Comparison of ENCODE assay signal across 8 cellular contexts in the genomic region with DNA sequence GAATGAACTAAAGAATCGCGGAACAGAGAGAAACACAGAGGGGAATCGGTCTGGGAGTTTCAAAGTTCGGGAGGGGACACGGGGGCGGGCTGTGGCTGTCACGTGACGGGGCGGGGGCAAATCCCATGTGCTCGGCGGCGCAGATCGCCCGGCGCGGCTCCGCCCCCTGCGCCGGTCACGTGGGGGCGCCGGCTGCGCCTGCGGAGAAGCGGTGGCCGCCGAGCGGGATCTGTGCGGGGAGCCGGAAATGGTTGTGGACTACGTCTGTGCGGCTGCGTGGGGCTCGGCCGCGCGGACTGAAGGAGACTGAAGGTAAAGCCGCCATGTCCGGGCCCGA. TPM values are rescaled to one million over a fixed set of nuclear protein-coding genes. Genes with fewer than 3 reads are reported as not detected.
DNase-seq lines count a peak whose midpoint lies in the region; ATAC-seq and TF ChIP-seq lines count a peak whose summit lies in the region.

A gene with protein sequence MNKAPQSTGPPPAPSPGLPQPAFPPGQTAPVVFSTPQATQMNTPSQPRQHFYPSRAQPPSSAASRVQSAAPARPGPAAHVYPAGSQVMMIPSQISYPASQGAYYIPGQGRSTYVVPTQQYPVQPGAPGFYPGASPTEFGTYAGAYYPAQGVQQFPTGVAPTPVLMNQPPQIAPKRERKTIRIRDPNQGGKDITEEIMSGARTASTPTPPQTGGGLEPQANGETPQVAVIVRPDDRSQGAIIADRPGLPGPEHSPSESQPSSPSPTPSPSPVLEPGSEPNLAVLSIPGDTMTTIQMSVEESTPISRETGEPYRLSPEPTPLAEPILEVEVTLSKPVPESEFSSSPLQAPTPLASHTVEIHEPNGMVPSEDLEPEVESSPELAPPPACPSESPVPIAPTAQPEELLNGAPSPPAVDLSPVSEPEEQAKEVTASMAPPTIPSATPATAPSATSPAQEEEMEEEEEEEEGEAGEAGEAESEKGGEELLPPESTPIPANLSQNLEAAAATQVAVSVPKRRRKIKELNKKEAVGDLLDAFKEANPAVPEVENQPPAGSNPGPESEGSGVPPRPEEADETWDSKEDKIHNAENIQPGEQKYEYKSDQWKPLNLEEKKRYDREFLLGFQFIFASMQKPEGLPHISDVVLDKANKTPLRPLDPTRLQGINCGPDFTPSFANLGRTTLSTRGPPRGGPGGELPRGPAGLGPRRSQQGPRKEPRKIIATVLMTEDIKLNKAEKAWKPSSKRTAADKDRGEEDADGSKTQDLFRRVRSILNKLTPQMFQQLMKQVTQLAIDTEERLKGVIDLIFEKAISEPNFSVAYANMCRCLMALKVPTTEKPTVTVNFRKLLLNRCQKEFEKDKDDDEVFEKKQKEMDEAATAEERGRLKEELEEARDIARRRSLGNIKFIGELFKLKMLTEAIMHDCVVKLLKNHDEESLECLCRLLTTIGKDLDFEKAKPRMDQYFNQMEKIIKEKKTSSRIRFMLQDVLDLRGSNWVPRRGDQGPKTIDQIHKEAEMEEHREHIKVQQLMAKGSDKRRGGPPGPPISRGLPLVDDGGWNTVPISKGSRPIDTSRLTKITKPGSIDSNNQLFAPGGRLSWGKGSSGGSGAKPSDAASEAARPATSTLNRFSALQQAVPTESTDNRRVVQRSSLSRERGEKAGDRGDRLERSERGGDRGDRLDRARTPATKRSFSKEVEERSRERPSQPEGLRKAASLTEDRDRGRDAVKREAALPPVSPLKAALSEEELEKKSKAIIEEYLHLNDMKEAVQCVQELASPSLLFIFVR (N-terminal part only) (plus strand): TSS at position 244 of the 337 bp plus-strand sequence. CDS start 1,191 bp downstream, outside the sequence.

- peak; percentile 54 for ATAC-seq in GM18499 (IDR thresholded peaks at IDR 0.05; ENCODE audit: insufficient read depth, unreplicated experiment)
- peak; percentile 76 for ATAC-seq in HG02938 (IDR thresholded peaks at IDR 0.05; ENCODE audit: unreplicated experiment)

- no peak for TF ChIP-seq CTCF in right atrium auricular region (IDR thresholded peaks at IDR 0.05)
- TF ChIP-seq CTCF in uterus (IDR thresholded peaks at IDR 0.05): no peak

- DNase-seq in NCI-H187 (lab: John Stamatoyannopoulos, UW) (peak; percentile 74 to 84), T-helper 2 cell (peak; percentile 86 to 96 (median 89)), right atrium auricular region (ENCODE audit: low spot score) (peak; percentile 94), putamen (ENCODE audit: low spot score) (peak; percentile 91), uterus (peak; percentile 95)

- H3K27ac ChIP-seq in angular gyrus (ENCODE audit: low read depth, low read length) (peak within 1 kb of the TSS; percentile 84), right atrium auricular region (peak within 1 kb of the TSS; percentile 92 to 96), uterus (peak within 1 kb of the TSS; percentile 94 to 97)

- H3K9me3 ChIP-seq in right atrium auricular region (no peaks in the 10 kb centered on the region), uterus (no peaks in the 10 kb centered on the region)

- H3K36me3 ChIP-seq in right atrium auricular region (peaks cover 11% of the 10 kb centered on the region), uterus (no peaks in the 10 kb centered on the region)

- intact Hi-C loops in uterus (cut with DNase I; ENCODE audit: low total_unique reads): loop anchor here (10.0 kb wide), 1 partner anchor 130 kb away; a partner anchor contains a TSS

- H3K4me1 ChIP-seq in right atrium auricular region (peaks cover 0 to 44% of the 10 kb centered on the region in 2 donors), uterus (peaks cover 0 to 15% of the 10 kb centered on the region in 2 donors)

- peak within 1 kb of the TSS; percentile 76 to 77 for H3K4me3 ChIP-seq in right atrium auricular region
- peak within 1 kb of the TSS; percentile 59 to 86 for H3K4me3 ChIP-seq in uterus

- peak; percentile 46 to 76 for TF ChIP-seq POLR2A in uterus (IDR thresholded peaks at IDR 0.05)

- no peaks in the 10 kb centered on the region for H3K27me3 ChIP-seq in right atrium auricular region
- H3K27me3 ChIP-seq in uterus: no peaks in the 10 kb centered on the region

RNA-seq across cellular contexts. Expression of the gene that starts here (rescaled TPM):
- 100 to 1,000 TPM; 270 to 276 TPM for total RNA-seq in right atrium auricular region
- 100 to 1,000 TPM; 133 to 269 (median 170) TPM for total RNA-seq in uterus

Comparison
In these comparisons a context has a peak if more than half of its experiments do, and no peak if none do; other contexts are left out.
1. Peak in every context shown above with its lines: DNase-seq, ATAC-seq, H3K4me3 ChIP-seq and H3K27ac ChIP-seq.